In the genomic region with DNA sequence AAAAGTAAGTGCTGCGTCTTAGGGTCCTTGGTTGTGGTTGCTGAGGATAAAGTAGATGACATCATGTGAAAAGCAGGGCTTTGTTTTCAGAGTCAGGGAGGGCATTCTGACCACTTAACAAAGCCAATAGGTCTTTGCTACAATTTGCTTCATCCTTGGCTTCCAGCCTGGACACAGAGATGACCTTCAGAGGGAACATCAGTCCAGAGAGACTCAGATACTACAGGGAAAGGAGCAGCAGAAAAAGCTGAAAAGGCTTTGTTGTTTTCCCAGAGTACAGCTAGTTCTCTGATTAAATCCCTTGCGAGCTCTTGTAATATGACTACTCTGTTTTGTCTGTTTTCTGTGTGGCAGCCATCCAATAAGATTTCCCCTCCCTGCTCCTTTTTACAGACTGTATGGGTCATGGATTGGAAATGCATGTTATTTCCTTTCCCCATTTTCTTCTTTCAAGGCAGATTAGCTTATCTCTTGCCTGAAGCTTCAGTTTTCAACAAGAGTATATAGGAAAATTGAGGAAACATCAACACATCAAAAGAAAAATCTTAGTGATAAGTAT, we compare ENCODE assay signal across 11 cellular contexts. TPM values are rescaled to one million over a fixed set of nuclear protein-coding genes. Genes with fewer than 3 reads are reported as not detected.
DNase-seq lines count a peak whose midpoint lies in the region; ATAC-seq and TF ChIP-seq lines count a peak whose summit lies in the region.
"Had no signal": no experiment of that assay in that cellular context is flagged by ENCODE, and none has a peak within 500 bp of the region (broad histone marks: within the 10 kb centered on the region; RNA-seq: fewer than 3 reads in every experiment).

No MANE protein-coding gene starts in this region.

- H2BK5ac ChIP-seq in mesenchymal stem cell (ENCODE audit: low read depth, low read length, poor library complexity, severe bottlenecking): no peak overlapping the region

- DNase-seq in NCI-H2171 treated with DMSO at 0.1 percent for 48 hours (lab: John Stamatoyannopoulos, UW): peak; percentile 65
- DNase-seq in NCI-H2171 (lab: John Stamatoyannopoulos, UW): no peak
- peak; percentile 95 for DNase-seq in dermis blood vessel endothelial cell
- DNase-seq in mesenchymal stem cell: peak; percentile 93
- DNase-seq in upper lobe of left lung: no peak
- DNase-seq in CD1c-positive myeloid dendritic cell (ENCODE audit: extremely low spot score): no peak
- DNase-seq in T-helper 9 cell: no peak
- DNase-seq in CD8-positive, alpha-beta T cell: no peak
- DNase-seq: ACHN; activated CD8-positive, alpha-beta memory T cell treated with anti-CD3 and anti-CD28 coated beads, Interleukin-2, amount 50 U/mL, for 4 hours; stimulated activated CD4-positive, alpha-beta T cell treated with anti-CD3 and anti-CD28 coated beads, Interleukin-15, amount 100 ng/mL, for 24 hours had no signal

- no peaks in the 10 kb centered on the region for H3K9me3 Mint-ChIP-seq in CD8-positive, alpha-beta T cell

- no peak overlapping the region for H4K91ac ChIP-seq in mesenchymal stem cell (ENCODE audit: low read length)

- H3K27me3 Mint-ChIP-seq in CD8-positive, alpha-beta T cell (ENCODE audit: low read depth): no peaks in the 10 kb centered on the region

- CTCF ChIA-PET in CD8-positive, alpha-beta T cell (lab: Charles Lee): interaction anchor here (1.2 kb wide), 1 partner anchor 159 kb away, joined by 3 read pairs; no protein-coding TSS in a partner anchor

- no peak overlapping the region for H2AK5ac ChIP-seq in mesenchymal stem cell (ENCODE audit: low read length, severe bottlenecking)

- no peaks in the 10 kb centered on the region for H3K4me1 Mint-ChIP-seq in CD8-positive, alpha-beta T cell (ENCODE audit: low read depth)

- H3K27me3 ChIP-seq in mesenchymal stem cell (ENCODE audit: control insufficient read depth in 1 of 2, insufficient read depth in 1 of 2, low read length in 2 of 2) (no peaks in the 10 kb centered on the region), upper lobe of left lung (no peaks in the 10 kb centered on the region)
- H3K27me3 ChIP-seq in CD8-positive, alpha-beta T cell (ENCODE audit: insufficient read depth, low read length): no peaks in the 10 kb centered on the region

- H2BK12ac ChIP-seq in mesenchymal stem cell (ENCODE audit: low read length in 2 of 2): no peak overlapping the region

- H3K9me3 ChIP-seq in mesenchymal stem cell (ENCODE audit: control insufficient read depth, low read length): no peaks in the 10 kb centered on the region
- no peaks in the 10 kb centered on the region for H3K9me3 ChIP-seq in upper lobe of left lung
- no peaks in the 10 kb centered on the region for H3K9me3 ChIP-seq in CD8-positive, alpha-beta T cell (ENCODE audit: low read length)

- no peak overlapping the region for H2BK120ac ChIP-seq in mesenchymal stem cell (ENCODE audit: low read depth, low read length)

- H3K27ac Mint-ChIP-seq in CD8-positive, alpha-beta T cell: no peak overlapping the region

- H3K4me3 ChIP-seq in mesenchymal stem cell (ENCODE audit: insufficient read depth in 1 of 2, low read depth in 1 of 2, low read length in 2 of 2): peak overlapping the region in 1 of 2 experiments; percentile 0
- no peak overlapping the region for H3K4me3 ChIP-seq in upper lobe of left lung
- no peak overlapping the region for H3K4me3 ChIP-seq in CD8-positive, alpha-beta T cell (ENCODE audit: low read depth, low read length)

- H3K18ac ChIP-seq in mesenchymal stem cell (ENCODE audit: low read depth in 1 of 2, low read length in 2 of 2): no peak overlapping the region

- no peak overlapping the region for H3K4me3 Mint-ChIP-seq in CD8-positive, alpha-beta T cell

- H3K27ac ChIP-seq in mesenchymal stem cell (ENCODE audit: low read length, poor library complexity, severe bottlenecking): peak overlapping the region; percentile 67
- H3K27ac ChIP-seq in upper lobe of left lung: no peak overlapping the region
- H3K27ac ChIP-seq in CD8-positive, alpha-beta T cell (ENCODE audit: low read depth, low read length): no peak overlapping the region

- no peak overlapping the region for H3K14ac ChIP-seq in mesenchymal stem cell (ENCODE audit: low read length in 2 of 2)

- no peaks in the 10 kb centered on the region for H3K79me1 ChIP-seq in mesenchymal stem cell (replicated peaks; ENCODE audit: low read length, poor library complexity, severe bottlenecking)

- no peak overlapping the region for H4K8ac ChIP-seq in mesenchymal stem cell (ENCODE audit: low read length)

- POLR2A ChIA-PET in CD8-positive, alpha-beta T cell (lab: Charles Lee): no interaction called here

- H3K4me1 ChIP-seq in mesenchymal stem cell (ENCODE audit: control insufficient read depth, insufficient read depth, low read depth, low read length): peaks cover 1% of the 10 kb centered on the region
- no peaks in the 10 kb centered on the region for H3K4me1 ChIP-seq in upper lobe of left lung
- H3K4me1 ChIP-seq in CD8-positive, alpha-beta T cell (ENCODE audit: insufficient read depth, low read length): no peaks in the 10 kb centered on the region

- peaks cover 82% of the 10 kb centered on the region for H3K36me3 Mint-ChIP-seq in CD8-positive, alpha-beta T cell

- H3K36me3 ChIP-seq in mesenchymal stem cell (ENCODE audit: control insufficient read depth in 1 of 2, insufficient read depth in 2 of 2, low read depth in 1 of 2, low read length in 2 of 2) (peaks cover 26 to 82% of the 10 kb centered on the region in 2 experiments), upper lobe of left lung (peaks cover 32 to 99% (median 70%) of the 10 kb centered on the region in 4 donors)
- peaks cover 35% of the 10 kb centered on the region for H3K36me3 ChIP-seq in CD8-positive, alpha-beta T cell (ENCODE audit: insufficient read depth, low read length)

- H2AFZ ChIP-seq in mesenchymal stem cell (ENCODE audit: low read depth, low read length): no peak overlapping the region

- no peak overlapping the region for H3K4ac ChIP-seq in mesenchymal stem cell (ENCODE audit: low read depth in 1 of 2, low read length in 2 of 2)

- peak overlapping the region; percentile 78 for H3K9ac ChIP-seq in mesenchymal stem cell (ENCODE audit: low read length)

- peak; percentile 26 to 95 for ATAC-seq in upper lobe of left lung (ENCODE audit: low FRiP score in 2 of 2)
- ATAC-seq in CD8-positive, alpha-beta T cell: no peak

- no peak overlapping the region for H3K23ac ChIP-seq in mesenchymal stem cell (ENCODE audit: low read length in 2 of 2)

- H3K4me2 ChIP-seq in mesenchymal stem cell (ENCODE audit: low read length, poor library complexity, severe bottlenecking): no peak overlapping the region

- TF ChIP-seq POLR2A in upper lobe of left lung (IDR thresholded peaks at IDR 0.05): no peak

- 38% methylated on average over 2 of the region's 2 CpGs for WGBS in mesenchymal stem cell
- 82 to 85% methylated on average over 2 of the region's 2 CpGs for WGBS in upper lobe of left lung, 2 donors

- intact Hi-C loops in CD8-positive, alpha-beta T cell (cut with DNase I, micrococcal nuclease): no loop called here

- no peak overlapping the region for H2BK15ac ChIP-seq in mesenchymal stem cell (ENCODE audit: low read depth, poor library complexity, severe bottlenecking)

- TF ChIP-seq CTCF in upper lobe of left lung (IDR thresholded peaks at IDR 0.05): no peak
- TF ChIP-seq CTCF in CD8-positive, alpha-beta T cell (IDR thresholded peaks at IDR 0.05): no peak

- no peak for TF ChIP-seq EP300 in upper lobe of left lung (IDR thresholded peaks at IDR 0.05)

RNA-seq across cellular contexts. Expression of a gene that starts 31.9 kb away (rescaled TPM):
- total RNA-seq in dermis blood vessel endothelial cell (57.7 and 67.3 TPM in 2 replicates), upper lobe of left lung (100 to 1,000 TPM in 1 of 6 donors, 10 to 100 TPM in 5; 54.9 to 122 (median 64.9) TPM)
- 51.4 TPM for polyA plus RNA-seq in mesenchymal stem cell (2013, experiment 1 of 2)
- polyA plus RNA-seq in mesenchymal stem cell (2013, experiment 2 of 2): 54.7 TPM
- total RNA-seq in CD8-positive, alpha-beta T cell: 100 to 1,000 TPM; 117 to 137 TPM

RNA-seq across cellular contexts. Expression of a gene that starts 32.2 kb away (rescaled TPM):
- total RNA-seq in dermis blood vessel endothelial cell (3.7 and 5.8 TPM in 2 replicates), upper lobe of left lung (1 to 10 TPM; 1.8 to 5.5 (median 3.3) TPM)
- polyA plus RNA-seq in mesenchymal stem cell (2013, experiment 1 of 2): 3.6 TPM
- 3.3 TPM for polyA plus RNA-seq in mesenchymal stem cell (2013, experiment 2 of 2)
- total RNA-seq in CD8-positive, alpha-beta T cell: 10 to 100 TPM; 18.1 to 19.1 TPM

RNA-seq across cellular contexts. Expression of a gene that starts 51.2 kb away (rescaled TPM):
- total RNA-seq in dermis blood vessel endothelial cell: 21.6 and 35.4 TPM in 2 replicates
- polyA plus RNA-seq in mesenchymal stem cell (2013, experiment 1 of 2): 92.7 TPM
- 87.5 TPM for polyA plus RNA-seq in mesenchymal stem cell (2013, experiment 2 of 2)
- 10 to 100 TPM; 33.8 to 81.8 (median 50.7) TPM for total RNA-seq in upper lobe of left lung
- 10 to 100 TPM; 33.4 to 36.9 TPM for total RNA-seq in CD8-positive, alpha-beta T cell

RNA-seq across cellular contexts. Expression of a gene that starts 51.6 kb away (rescaled TPM):
- total RNA-seq in dermis blood vessel endothelial cell (7.9 and 8.7 TPM in 2 replicates), upper lobe of left lung (10 to 100 TPM in 3 of 6 donors, 1 to 10 TPM in 3; 5.3 to 17.2 (median 10.5) TPM)
- 5.9 TPM for polyA plus RNA-seq in mesenchymal stem cell (2013, experiment 1 of 2)
- 5.5 TPM for polyA plus RNA-seq in mesenchymal stem cell (2013, experiment 2 of 2)
- 10 to 100 TPM; 24.0 to 24.3 TPM for total RNA-seq in CD8-positive, alpha-beta T cell

RNA-seq across cellular contexts. Expression of a gene that starts 55.4 kb away (rescaled TPM):
- total RNA-seq in dermis blood vessel endothelial cell (20.9 and 27.3 TPM in 2 replicates), upper lobe of left lung (10 to 100 TPM; 22.9 to 55.7 (median 33.2) TPM)
- 11.5 TPM for polyA plus RNA-seq in mesenchymal stem cell (2013, experiment 1 of 2)
- 11.7 TPM for polyA plus RNA-seq in mesenchymal stem cell (2013, experiment 2 of 2)
- 10 to 100 TPM; 31.2 to 34.1 TPM for total RNA-seq in CD8-positive, alpha-beta T cell

Comparison
In these comparisons a context has a peak if more than half of its experiments do, and no peak if none do; other contexts are left out.
1. DNase-seq: peak in NCI-H2171 treated with DMSO at 0.1 percent for 48 hours (single experiment), dermis blood vessel endothelial cell (single experiment) and mesenchymal stem cell (single experiment); none in NCI-H2171 (single experiment), upper lobe of left lung (0 of 2), CD1c-positive myeloid dendritic cell (single experiment), T-helper 9 cell (single experiment) and CD8-positive, alpha-beta T cell (0 of 7).